14 cellular contexts compared by ENCODE assay signal in genomic region chr15:63551400-63551799, GRCh38. TPM values are rescaled to one million over a fixed set of nuclear protein-coding genes. Genes with fewer than 3 reads are reported as not detected.
DNase-seq lines count a peak whose midpoint lies in the region; ATAC-seq, FAIRE-seq and TF ChIP-seq lines count a peak whose summit lies in the region.
"Had no signal": no experiment of that assay in that cellular context is flagged by ENCODE, and none has a peak within 500 bp of the region (broad histone marks: within the 10 kb centered on the region; RNA-seq: fewer than 3 reads in every experiment).

No MANE protein-coding gene starts in this region.

- H3K27ac ChIP-seq in body of pancreas: peak overlapping the region in 3 of 4 donors; percentile 36 to 83 (median 66)

- no peaks in the 10 kb centered on the region for H3K9me3 ChIP-seq in body of pancreas
- H3K9me3 ChIP-seq: esophagus muscularis mucosa had no signal

- no peak for TF ChIP-seq POLR2A in body of pancreas (IDR thresholded peaks at IDR 0.05)

- peaks cover 39% of the 10 kb centered on the region for H3K4me1 ChIP-seq in body of pancreas

- H3K27me3 ChIP-seq in body of pancreas: no peaks in the 10 kb centered on the region
- H3K27me3 ChIP-seq: esophagus muscularis mucosa had no signal

- H3K4me3 ChIP-seq in body of pancreas: no peak overlapping the region
- H3K4me3 ChIP-seq: esophagus muscularis mucosa had no signal

- no peak for TF ChIP-seq CTCF in body of pancreas (IDR thresholded peaks at IDR 0.05)

- ATAC-seq in body of pancreas (peak; percentile 74), HG02642 (IDR thresholded peaks at IDR 0.05; ENCODE audit: poor library complexity, unreplicated experiment) (no peak)

- peak; percentile 25 for FAIRE-seq in A204.1 (lab: Jason Lieb, UNC)
- FAIRE-seq in HTR-8/SVneo (lab: Jason Lieb, UNC): no peak

- 22 to 31% methylated on average over 1 of the region's 1 CpG for WGBS in body of pancreas, 2 donors

- intact Hi-C loops in body of pancreas (cut with DNase I): no loop called here

- peaks cover 0 to 5% of the 10 kb centered on the region in 2 donors for H3K36me3 ChIP-seq in body of pancreas (replicated peaks in 1 of 2; ENCODE audit: insufficient read depth in 1 of 2, low read depth in 2 of 2)

- DNase-seq in HTR-8/SVneo (ENCODE audit: insufficient read length, low spot score) (peak; percentile 28), body of pancreas (peak; percentile 38 to 69 (median 58)), iris pigment epithelial cell (ENCODE audit: low read depth) (peak; percentile 80), NCI-H2107 (lab: John Stamatoyannopoulos, UW) (no peak), T-helper 1 cell (no peak)
- no peak for DNase-seq in effector CD4-positive, alpha-beta T cell
- DNase-seq: activated CD4-positive, CD25-positive, alpha-beta regulatory T cell treated with anti-CD3 and anti-CD28 coated beads, Interleukin-2, amount 50 U/mL, for 72 hours; AML-193; DMS153; MM.1S; NCI-H2171 had no signal

RNA-seq across cellular contexts. Expression of gene FBXL22, which starts 45.8 kb away (rescaled TPM):
- total RNA-seq in body of pancreas: not detected

RNA-seq across cellular contexts. Expression of gene USP3, which starts 47.0 kb away (rescaled TPM):
- 10 to 100 TPM; 48.8 to 50.1 TPM for total RNA-seq in body of pancreas

Comparison
In these comparisons a context has a peak if more than half of its experiments do, and no peak if none do; other contexts are left out.
1. DNase-seq: peak in HTR-8/SVneo (single experiment), body of pancreas (4 of 4) and iris pigment epithelial cell (single experiment); none in NCI-H2107 (single experiment), effector CD4-positive, alpha-beta T cell (single experiment) and T-helper 1 cell (0 of 5).